In the genomic region with DNA sequence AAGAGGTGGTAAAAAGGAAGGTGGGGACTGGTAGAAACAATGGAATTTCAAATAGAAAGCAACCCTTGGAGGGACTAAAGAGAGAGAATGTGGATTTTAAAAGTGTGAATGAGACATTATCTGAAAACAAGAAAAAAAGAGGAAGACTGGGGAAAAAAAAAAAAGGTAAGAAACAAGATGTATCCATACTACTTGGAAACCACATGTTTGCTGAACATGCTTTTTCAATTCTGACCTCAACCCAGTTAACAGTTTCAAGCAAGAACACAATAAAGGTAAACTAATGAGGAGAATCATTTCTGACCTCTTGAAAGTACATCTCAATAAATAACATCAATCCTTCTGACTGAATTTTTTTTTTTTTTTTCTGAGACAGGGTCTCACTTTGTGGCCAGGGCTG, we compare ENCODE assay signal across 15 cellular contexts. TPM values are rescaled to one million over a fixed set of nuclear protein-coding genes. Genes with fewer than 3 reads are reported as not detected.
DNase-seq lines count a peak whose midpoint lies in the region; ATAC-seq, FAIRE-seq and TF ChIP-seq lines count a peak whose summit lies in the region.
"Had no signal": no experiment of that assay in that cellular context is flagged by ENCODE, and none has a peak within 500 bp of the region (broad histone marks: within the 10 kb centered on the region; RNA-seq: fewer than 3 reads in every experiment).

No MANE protein-coding gene starts in this region.

- H3K4me3 ChIP-seq in CD4-positive, CD25-positive, alpha-beta regulatory T cell (ENCODE audit: low read depth, low read length) = peak overlapping the region; percentile 48
- no peak overlapping the region for H3K4me3 ChIP-seq in osteoblast (ENCODE audit: insufficient read depth, low read length)
- H3K4me3 ChIP-seq: sigmoid colon, suprapubic skin had no signal

- H3K4me1 ChIP-seq in CD4-positive, CD25-positive, alpha-beta regulatory T cell (ENCODE audit: control insufficient read depth, insufficient read depth, low read length, poor library complexity, severe bottlenecking) = peaks cover 43% of the 10 kb centered on the region
- peaks cover 20% of the 10 kb centered on the region for H3K4me1 ChIP-seq in foreskin keratinocyte
- peaks cover 12% of the 10 kb centered on the region for H3K4me1 ChIP-seq in osteoblast (ENCODE audit: insufficient read depth, low read length)

- no peak for TF ChIP-seq POLR2A in GM12891 (IDR thresholded peaks at IDR 0.05; ENCODE audit: low read depth, low read length)

- FAIRE-seq in GM12891 (lab: Jason Lieb, UNC) = no peak

- no peak overlapping the region for H3K4me2 ChIP-seq in osteoblast (ENCODE audit: insufficient read depth, low read length)

- no peaks in the 10 kb centered on the region for H3K27me3 Mint-ChIP-seq in CD4-positive, CD25-positive, alpha-beta regulatory T cell
- no peaks in the 10 kb centered on the region for H3K27me3 Mint-ChIP-seq in T-helper 2 cell treated with Interferon-gamma antibody and Interleukin-4, amounts not matched to agents 5 μg/mL and 100 μg/mL, for 36 hours (ENCODE audit: low read depth)

- no peak for DNase-seq in CD4-positive, CD25-positive, alpha-beta regulatory T cell
- DNase-seq in GM12891 (ENCODE audit: insufficient read length, low spot score) (no peak), foreskin keratinocyte (no peak), osteoblast (ENCODE audit: insufficient read length, low spot score, missing footprints) (no peak), GM10266 (ENCODE audit: extremely low spot score) (no peak)
- no peak for DNase-seq in T-helper 2 cell treated with Interferon-gamma antibody and Interleukin-4, amounts not matched to agents 5 μg/mL and 100 μg/mL, for 36 hours (ENCODE audit: low spot score)
- DNase-seq: effector CD4-positive, alpha-beta T cell; NCI-H2029 treated with DMSO at 0.1 percent for 48 hours; sigmoid colon had no signal

- peak overlapping the region; percentile 65 to 98 (median 75) for H3K27ac Mint-ChIP-seq in CD4-positive, CD25-positive, alpha-beta regulatory T cell
- peak overlapping the region; percentile 92 for H3K27ac Mint-ChIP-seq in T-helper 2 cell treated with Interferon-gamma antibody and Interleukin-4, amounts not matched to agents 5 μg/mL and 100 μg/mL, for 36 hours

- TF ChIP-seq CTCF in foreskin keratinocyte (conservative IDR thresholded peaks at IDR 0.05) (no peak), osteoblast (IDR thresholded peaks at IDR 0.05; ENCODE audit: extremely low read depth, low read depth, low read length) (no peak), GM10266 (IDR thresholded peaks at IDR 0.05; ENCODE audit: control insufficient read depth, insufficient read depth, low read depth, missing control alignments) (no peak)

- H4K20me1 ChIP-seq in osteoblast (ENCODE audit: insufficient read depth, low read length) = peaks cover 4% of the 10 kb centered on the region

- H3K27me3 ChIP-seq in CD4-positive, CD25-positive, alpha-beta regulatory T cell (ENCODE audit: control insufficient read depth, insufficient read depth, low read length) = no peaks in the 10 kb centered on the region
- H3K27me3 ChIP-seq in foreskin keratinocyte (no peaks in the 10 kb centered on the region), osteoblast (ENCODE audit: insufficient read depth, low read length) (no peaks in the 10 kb centered on the region)
- H3K27me3 ChIP-seq: sigmoid colon, suprapubic skin had no signal

- peak overlapping the region; percentile 49 for H3K27ac ChIP-seq in CD4-positive, CD25-positive, alpha-beta regulatory T cell (ENCODE audit: insufficient read depth, low read length, poor library complexity, severe bottlenecking)
- H3K27ac ChIP-seq in foreskin keratinocyte = peak overlapping the region; percentile 30
- H3K27ac ChIP-seq in osteoblast (ENCODE audit: low read depth, low read length) = no peak overlapping the region
- H3K27ac ChIP-seq: sigmoid colon, suprapubic skin had no signal

- H3K9me3 Mint-ChIP-seq in CD4-positive, CD25-positive, alpha-beta regulatory T cell = no peaks in the 10 kb centered on the region
- H3K9me3 Mint-ChIP-seq in T-helper 2 cell treated with Interferon-gamma antibody and Interleukin-4, amounts not matched to agents 5 μg/mL and 100 μg/mL, for 36 hours = no peaks in the 10 kb centered on the region

- peaks cover 33 to 72% (median 48%) of the 10 kb centered on the region in 4 donors for H3K4me1 Mint-ChIP-seq in CD4-positive, CD25-positive, alpha-beta regulatory T cell
- H3K4me1 Mint-ChIP-seq in T-helper 2 cell treated with Interferon-gamma antibody and Interleukin-4, amounts not matched to agents 5 μg/mL and 100 μg/mL, for 36 hours (ENCODE audit: low read depth) = peaks cover 38% of the 10 kb centered on the region

- ATAC-seq in CD4-positive, CD25-positive, alpha-beta regulatory T cell (ENCODE audit: low read depth in 2 of 2) = no peak
- ATAC-seq in foreskin keratinocyte = no peak
- no peak for ATAC-seq in GM19467 (IDR thresholded peaks at IDR 0.05; ENCODE audit: unreplicated experiment)
- ATAC-seq in GM18868 (IDR thresholded peaks at IDR 0.05; ENCODE audit: unreplicated experiment) = no peak

- no peak overlapping the region for H2AFZ ChIP-seq in osteoblast (ENCODE audit: low read length)

- H3K4me3 Mint-ChIP-seq in CD4-positive, CD25-positive, alpha-beta regulatory T cell = peak overlapping the region; percentile 37 to 99 (median 78)
- peak overlapping the region; percentile 79 for H3K4me3 Mint-ChIP-seq in T-helper 2 cell treated with Interferon-gamma antibody and Interleukin-4, amounts not matched to agents 5 μg/mL and 100 μg/mL, for 36 hours

- H3K79me2 ChIP-seq in osteoblast (ENCODE audit: insufficient read depth, low read length) = peaks cover 73% of the 10 kb centered on the region

- no peaks in the 10 kb centered on the region for H3K9me3 ChIP-seq in CD4-positive, CD25-positive, alpha-beta regulatory T cell (ENCODE audit: control insufficient read depth in 2 of 2, low read length in 2 of 2)
- no peaks in the 10 kb centered on the region for H3K9me3 ChIP-seq in osteoblast (ENCODE audit: low read depth, low read length)
- H3K9me3 ChIP-seq: sigmoid colon, suprapubic skin had no signal

- H3K36me3 ChIP-seq in CD4-positive, CD25-positive, alpha-beta regulatory T cell (ENCODE audit: control insufficient read depth, insufficient read depth, low read length) = peaks cover 3% of the 10 kb centered on the region
- peaks cover 1% of the 10 kb centered on the region for H3K36me3 ChIP-seq in osteoblast (ENCODE audit: insufficient read depth, low read length)

- H3K36me3 Mint-ChIP-seq in CD4-positive, CD25-positive, alpha-beta regulatory T cell = peaks cover 15% of the 10 kb centered on the region
- H3K36me3 Mint-ChIP-seq in T-helper 2 cell treated with Interferon-gamma antibody and Interleukin-4, amounts not matched to agents 5 μg/mL and 100 μg/mL, for 36 hours (ENCODE audit: low read depth) = peaks cover 24% of the 10 kb centered on the region

TF ChIP-seq in GM12891, 5 proteins besides CTCF, POLR2A, EP300 and RAD21:
- TF ChIP-seq PAX5 (IDR thresholded peaks at IDR 0.05; ENCODE audit: insufficient read depth, low read length, severe bottlenecking) = no peak
- 0 out of 2 replicates have a peak, but pooled peaks have one; percentile 5 for TF ChIP-seq SPI1 (IDR thresholded peaks at IDR 0.05; ENCODE audit: low read depth, low read length)

RNA-seq across cellular contexts. Expression of a gene that starts 2.6 kb away (rescaled TPM):
- 10.8 TPM for total RNA-seq in CD4-positive, CD25-positive, alpha-beta regulatory T cell
- 10 to 100 TPM; 22.3 to 26.2 (median 25.5) TPM for polyA plus RNA-seq in CD4-positive, CD25-positive, alpha-beta regulatory T cell
- polyA plus RNA-seq in GM12891 (2012; ENCODE audit: low read depth, missing spikeins) = 34.2 TPM
- total RNA-seq in foreskin keratinocyte (52.3 and 55.5 TPM in 2 replicates), osteoblast (14.7 and 15.2 TPM in 2 replicates)
- 43.5 and 52.6 TPM in 2 replicates for polyA plus RNA-seq in foreskin keratinocyte

RNA-seq across cellular contexts. Expression of a gene that starts 18.2 kb away (rescaled TPM):
- not detected for total RNA-seq in CD4-positive, CD25-positive, alpha-beta regulatory T cell
- not detected for polyA plus RNA-seq in CD4-positive, CD25-positive, alpha-beta regulatory T cell
- not detected for polyA plus RNA-seq in GM12891 (2012; ENCODE audit: low read depth, missing spikeins)
- total RNA-seq in foreskin keratinocyte (not detected in 2 replicates), osteoblast (not detected in 2 replicates)
- polyA plus RNA-seq in foreskin keratinocyte = not detected in 2 replicates
- total RNA-seq: activated CD8-positive, alpha-beta memory T cell treated with anti-CD3 and anti-CD28 coated beads for 36 hours; glomerular endothelial cell; kidney epithelial cell; sigmoid colon; suprapubic skin had no signal
- polyA plus RNA-seq: sigmoid colon had no signal
